ENCODE assay signal across 28 cellular contexts in genomic region chr11:2363816-2364370, GRCh38.
"Had no signal": no experiment of that assay in that cellular context is flagged by ENCODE, and none has a peak within 500 bp of the region (broad histone marks: within the 10 kb centered on the region; RNA-seq: fewer than 3 reads in every experiment).

No MANE protein-coding gene starts in this region.

- H3K4me2 ChIP-seq: hepatocyte had no signal

- H3K27ac ChIP-seq: heart right ventricle, hepatocyte, lower lobe of right lung, neutrophil, parathyroid adenoma, right atrium auricular region, sigmoid colon, spleen, stomach, testis, thyroid gland, uterus had no signal

- H3K36me3 ChIP-seq: heart right ventricle, lower lobe of right lung, neutrophil, right atrium auricular region, sigmoid colon, spleen, stomach, thyroid gland, uterus had no signal

- H3K9ac ChIP-seq: parathyroid adenoma had no signal

- H3K9me3 Mint-ChIP-seq: naive thymus-derived CD8-positive, alpha-beta T cell; nephron; neural crest cell; stimulated activated naive B cell treated with anti-CD40 and anti-IgM and Interleukin-4, amounts not matched to agents 10 μg/mL and 1 μg/mL and 100 μg/mL, for 72 hours had no signal

- H2AFZ ChIP-seq: hepatocyte, parathyroid adenoma had no signal

- DNase-seq: heart right ventricle; islet precursor cell; left ventricle myocardium superior; lower lobe of right lung; mammary epithelial cell; mesenchymal stem cell; naive thymus-derived CD8-positive, alpha-beta T cell; occipital lobe; sigmoid colon; small intestine; spleen; stimulated activated CD4-positive, alpha-beta T cell treated with anti-CD3 and anti-CD28 coated beads, Interleukin-4, amount 100 ng/mL, for 4 hours; stimulated activated CD8-positive, alpha-beta memory T cell treated with anti-CD3 and anti-CD28 coated beads, Interleukin-4, amount 100 ng/mL, for 48 hours; stimulated activated naive B cell treated with anti-CD40 and anti-IgM and Interleukin-4, amounts not matched to agents 10 μg/mL and 1 μg/mL and 100 μg/mL, for 72 hours; stimulated activated naive CD8-positive, alpha-beta T cell treated with anti-CD3 and anti-CD28 coated beads, Interleukin-15, Interleukin-2, amounts not matched to agents 100 U/mL and 50 U/mL, for 24 hours; stomach; testis; thyroid gland; trophoblast cell; uterus had no signal

- H3K27me3 ChIP-seq: heart right ventricle, hepatocyte, right atrium auricular region, sigmoid colon, spleen, stomach, testis, thyroid gland, uterus had no signal

- H3K4me3 Mint-ChIP-seq: naive thymus-derived CD8-positive, alpha-beta T cell; nephron; neural crest cell; stimulated activated naive B cell treated with anti-CD40 and anti-IgM and Interleukin-4, amounts not matched to agents 10 μg/mL and 1 μg/mL and 100 μg/mL, for 72 hours had no signal

- H3K4me1 Mint-ChIP-seq: nephron, neural crest cell had no signal

- H3K27ac Mint-ChIP-seq: nephron; progenitor cell of endocrine pancreas; stimulated activated naive B cell treated with anti-CD40 and anti-IgM and Interleukin-4, amounts not matched to agents 10 μg/mL and 1 μg/mL and 100 μg/mL, for 72 hours had no signal

- H3K4me1 ChIP-seq: parathyroid adenoma, uterus had no signal

- H3K9me3 ChIP-seq: heart right ventricle, lower lobe of right lung, neutrophil, right atrium auricular region, sigmoid colon, spleen, stomach, testis, thyroid gland, uterus had no signal

- ATAC-seq: heart right ventricle; left lobe of liver; left ventricle myocardium superior; lower lobe of right lung; naive thymus-derived CD8-positive, alpha-beta T cell; stimulated activated naive B cell treated with anti-CD40 and anti-IgM and Interleukin-4, amounts not matched to agents 10 μg/mL and 1 μg/mL and 100 μg/mL, for 72 hours; stimulated activated naive CD8-positive, alpha-beta T cell treated with anti-CD3 and anti-CD28 coated beads, Interleukin-15, Interleukin-2, amounts not matched to agents 100 U/mL and 50 U/mL, for 24 hours had no signal

- H3K4me3 ChIP-seq: heart right ventricle, hepatocyte, lower lobe of right lung, right atrium auricular region, sigmoid colon, spleen, stomach, testis, thyroid gland, uterus had no signal

- H3K36me3 Mint-ChIP-seq: naive thymus-derived CD8-positive, alpha-beta T cell; stimulated activated naive B cell treated with anti-CD40 and anti-IgM and Interleukin-4, amounts not matched to agents 10 μg/mL and 1 μg/mL and 100 μg/mL, for 72 hours had no signal
